Comparison of ENCODE assay signal across 8 cellular contexts in the genomic region with DNA sequence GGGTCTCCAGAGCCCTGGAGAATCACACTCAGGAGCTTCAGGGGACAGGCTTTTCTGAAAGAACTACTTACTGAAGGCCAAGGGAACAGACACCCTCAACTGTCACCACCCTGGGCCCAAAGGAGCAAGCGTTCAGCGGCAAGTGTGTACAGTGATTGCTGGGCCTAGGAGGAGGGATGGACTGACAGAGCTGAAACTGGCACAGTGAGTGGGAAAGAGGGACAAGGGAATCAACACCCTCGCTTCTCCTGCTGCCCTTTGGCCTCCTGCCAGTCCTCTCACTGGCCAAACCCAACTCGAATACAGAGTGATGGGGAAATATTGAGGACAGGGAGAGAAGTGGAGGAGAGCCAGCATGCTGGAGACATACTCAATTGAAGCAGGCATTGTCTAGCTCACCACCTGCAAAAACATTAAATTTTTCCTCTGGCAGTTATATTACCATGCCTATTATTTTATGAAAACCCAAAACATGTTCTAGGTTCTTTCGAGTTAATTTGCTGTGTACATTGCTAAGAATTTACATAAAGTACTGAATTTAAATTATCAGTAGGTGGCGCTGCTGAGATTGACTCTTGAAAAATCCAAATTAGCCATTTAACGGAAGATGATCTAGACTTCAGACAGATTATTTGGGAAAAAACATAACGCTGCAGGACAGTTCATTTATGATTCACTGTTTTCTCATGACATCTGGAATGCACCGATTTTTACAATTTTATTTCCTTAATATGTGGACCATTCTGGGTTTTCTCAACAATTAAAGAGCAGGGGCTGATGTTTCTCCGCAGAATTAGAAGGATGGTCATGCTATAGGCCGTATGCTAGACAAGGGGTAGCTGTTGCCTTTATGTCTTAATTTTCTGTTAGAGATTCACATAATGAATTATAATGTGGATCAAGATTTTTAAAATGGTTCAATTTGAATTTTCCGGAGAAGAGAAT. TPM values are rescaled to one million over a fixed set of nuclear protein-coding genes. Genes with fewer than 3 reads are reported as not detected.
DNase-seq lines count a peak whose midpoint lies in the region; ATAC-seq, FAIRE-seq and TF ChIP-seq lines count a peak whose summit lies in the region.

No MANE protein-coding gene starts in this region.

- H3K27me3 ChIP-seq in BLaER1 = no peaks in the 10 kb centered on the region
- H3K27me3 ChIP-seq in pancreas = no peaks in the 10 kb centered on the region

- intact Hi-C loops in pancreas (cut with DNase I) = loop anchor here in 1 of 3 donors (10.0 kb wide), 1 partner anchor 122 kb away; a partner anchor contains a TSS

- H3K9ac ChIP-seq in BLaER1 = no peak overlapping the region

- H3K9me3 ChIP-seq in BLaER1 = no peaks in the 10 kb centered on the region
- no peaks in the 10 kb centered on the region for H3K9me3 ChIP-seq in pancreas

- no peaks in the 10 kb centered on the region for H4K20me1 ChIP-seq in BLaER1

- WGBS in pancreas, 2 donors = 40 to 44% methylated on average over 12 of the region's 12 CpGs

- DNase-seq in GM20000 (ENCODE audit: low spot score) = peak; percentile 36
- peak; percentile 55 for DNase-seq in RPMI8226
- peak; percentile 63 for DNase-seq in fibroblast of mammary gland (ENCODE audit: low read depth)
- peak in 3 of 6 donors; percentile 39 to 64 (median 50) for DNase-seq in pancreas
- DNase-seq in activated gamma-delta T cell (lab: John Stamatoyannopoulos, UW) = no peak
- no peak for DNase-seq in activated CD4-positive, alpha-beta T cell treated with anti-CD3 and anti-CD28 coated beads, Interleukin-2, amount 50 U/mL, for 48 hours

- TF ChIP-seq CTCF in GM20000 (IDR thresholded peaks at IDR 0.05; ENCODE audit: extremely low read depth, missing control alignments) = peak; percentile 43
- peak; percentile 62 for TF ChIP-seq CTCF in fibroblast of mammary gland (conservative IDR thresholded peaks at IDR 0.05; ENCODE audit: control insufficient read depth, insufficient read depth, low read depth, low read length)
- peak in 3 of 4 donors; percentile 9 to 55 (median 40) for TF ChIP-seq CTCF in pancreas (IDR thresholded peaks at IDR 0.05)

- H3K27ac ChIP-seq in BLaER1 (peak overlapping the region; percentile 27; the same call in 1 of the 2 replicates), pancreas (no peak overlapping the region)

- FAIRE-seq in pancreas (lab: Jason Lieb, UNC) = peak; percentile 89

- ATAC-seq in pancreas (peak in 1 of 4 donors; percentile 38), HG03135 (IDR thresholded peaks at IDR 0.05; ENCODE audit: unreplicated experiment) (no peak)

- no peak overlapping the region for H3K4me3 ChIP-seq in BLaER1
- H3K4me3 ChIP-seq in fibroblast of mammary gland (ENCODE audit: control insufficient read depth, low read depth, low read length) = no peak overlapping the region
- no peak overlapping the region for H3K4me3 ChIP-seq in pancreas

- H3K36me3 ChIP-seq in BLaER1 (no peaks in the 10 kb centered on the region), pancreas (no peaks in the 10 kb centered on the region)

- H3K4me1 ChIP-seq in BLaER1 (no peaks in the 10 kb centered on the region), pancreas (peaks cover 7 to 37% (median 15%) of the 10 kb centered on the region in 3 donors)

- H3K4me2 ChIP-seq in BLaER1 = no peak overlapping the region

RNA-seq across cellular contexts. Expression of a gene that starts 14.7 kb away (rescaled TPM):
- under 1 TPM; 0.22 to 0.95 (median 0.49) TPM for total RNA-seq in pancreas
- 1 to 10 TPM in 1 of 2 donors, under 1 TPM in 1; 0.49 to 1.4 TPM for polyA plus RNA-seq in pancreas

Comparison
In these comparisons a context has a peak if more than half of its experiments do, and no peak if none do; other contexts are left out.
1. DNase-seq: peak in GM20000 (single experiment), RPMI8226 (single experiment) and fibroblast of mammary gland (single experiment); none in activated gamma-delta T cell (single experiment) and activated CD4-positive, alpha-beta T cell treated with anti-CD3 and anti-CD28 coated beads, Interleukin-2, amount 50 U/mL, for 48 hours (0 of 2).
2. Peak in every context shown above with its lines, with median percentiles within 50 percentile points of each other: CTCF ChIP-seq.